15 cellular contexts compared by ENCODE assay signal in the genomic region with DNA sequence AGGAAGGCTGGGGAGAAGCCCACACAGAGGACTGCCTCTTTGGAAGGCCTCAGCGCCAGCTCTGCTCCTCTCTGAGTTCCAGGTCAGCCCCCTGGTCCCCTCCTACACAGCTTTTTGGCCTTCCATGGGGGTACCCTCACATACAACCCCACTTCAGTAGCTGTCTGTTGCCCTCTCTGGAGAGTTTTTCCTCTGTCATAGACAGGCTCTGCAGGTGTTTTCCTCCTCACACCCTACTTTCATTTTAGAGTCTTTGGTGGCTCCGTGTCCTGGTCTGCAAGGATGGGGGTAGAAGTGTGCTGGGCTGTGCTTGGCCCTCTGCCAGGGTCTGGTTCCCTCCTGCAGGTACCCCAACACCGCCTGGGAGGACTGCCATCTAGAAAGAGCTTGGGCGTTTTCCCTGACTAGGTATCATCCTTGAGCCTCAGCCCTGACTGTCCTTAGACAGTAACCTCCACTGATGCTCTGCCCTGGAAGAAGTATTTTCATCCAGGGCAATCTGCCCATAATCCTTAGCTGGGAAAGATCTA. TPM values are rescaled to one million over a fixed set of nuclear protein-coding genes. Genes with fewer than 3 reads are reported as not detected.
DNase-seq lines count a peak whose midpoint lies in the region; ATAC-seq and TF ChIP-seq lines count a peak whose summit lies in the region.
"Had no signal": no experiment of that assay in that cellular context is flagged by ENCODE, and none has a peak within 500 bp of the region (broad histone marks: within the 10 kb centered on the region; RNA-seq: fewer than 3 reads in every experiment).

No MANE protein-coding gene starts in this region.

- H3K27ac ChIP-seq in CD4-positive, CD25-positive, alpha-beta regulatory T cell (ENCODE audit: insufficient read depth, low read length, poor library complexity, severe bottlenecking) = no peak overlapping the region
- no peak overlapping the region for H3K27ac ChIP-seq in HCT116 (ENCODE audit: low read depth, low read length)
- no peak overlapping the region for H3K27ac ChIP-seq in osteoblast (ENCODE audit: low read depth, low read length)
- H3K27ac ChIP-seq in sigmoid colon = no peak overlapping the region

- no peaks in the 10 kb centered on the region for H3K36me3 ChIP-seq in CD4-positive, CD25-positive, alpha-beta regulatory T cell (ENCODE audit: control insufficient read depth, insufficient read depth, low read length)
- H3K36me3 ChIP-seq in HCT116 (ENCODE audit: control insufficient read depth in 1 of 2, insufficient read depth in 2 of 2, low read length in 2 of 2) (no peaks in the 10 kb centered on the region), osteoblast (ENCODE audit: insufficient read depth, low read length) (no peaks in the 10 kb centered on the region), sigmoid colon (peaks cover 0 to 4% (median 0%) of the 10 kb centered on the region in 4 donors)

- RAD21 ChIA-PET in HCT116 (lab: Charles Lee; ENCODE audit: low non-redundant PET in 1 of 2, low total read pairs in 2 of 2, uncharacterized antibody in 2 of 2, unreplicated experiment in 2 of 2) = no interaction called here

- 74 to 84% methylated on average over 4 of the region's 4 CpGs for WGBS in sigmoid colon, 2 donors

- POLR2A ChIA-PET in HCT116 (lab: Charles Lee) = no interaction called here

- H3K9ac ChIP-seq in HCT116 (ENCODE audit: low read length) = no peak overlapping the region

- peaks cover 0 to 2% (median 0%) of the 10 kb centered on the region in 7 donors for H3K9me3 Mint-ChIP-seq in CD4-positive, CD25-positive, alpha-beta regulatory T cell
- H3K9me3 Mint-ChIP-seq in effector memory CD8-positive, alpha-beta T cell = no peaks in the 10 kb centered on the region

- no peaks in the 10 kb centered on the region for H3K9me3 ChIP-seq in CD4-positive, CD25-positive, alpha-beta regulatory T cell (ENCODE audit: control insufficient read depth in 2 of 2, low read length in 2 of 2)
- H3K9me3 ChIP-seq in HCT116 (ENCODE audit: control insufficient read depth in 1 of 2, insufficient read depth in 1 of 2, low read depth in 1 of 2, low read length in 2 of 2) = no peaks in the 10 kb centered on the region
- H3K9me3 ChIP-seq in osteoblast (ENCODE audit: low read depth, low read length) = no peaks in the 10 kb centered on the region
- H3K9me3 ChIP-seq in sigmoid colon = no peaks in the 10 kb centered on the region

- intact Hi-C loops in HCT116 (cut with micrococcal nuclease) (no loop called here), sigmoid colon (cut with DNase I) (no loop called here)

- H3K79me2 ChIP-seq in HCT116 (ENCODE audit: insufficient read depth, low read length) (no peaks in the 10 kb centered on the region), osteoblast (ENCODE audit: insufficient read depth, low read length) (no peaks in the 10 kb centered on the region)

- H3K27me3 Mint-ChIP-seq in CD4-positive, CD25-positive, alpha-beta regulatory T cell = peaks cover 35% of the 10 kb centered on the region
- H3K27me3 Mint-ChIP-seq in effector memory CD8-positive, alpha-beta T cell = peaks cover 29 to 63% of the 10 kb centered on the region in 2 donors

- H3K9me2 ChIP-seq in HCT116 (ENCODE audit: insufficient read depth) = no peaks in the 10 kb centered on the region

- BruUV-seq in HCT116 (replicated peaks; lab: Mats Ljungman, UMichigan) = no TSS peak

- no peak overlapping the region for H2AFZ ChIP-seq in HCT116 (ENCODE audit: low read depth, low read length, poor library complexity, severe bottlenecking)
- no peak overlapping the region for H2AFZ ChIP-seq in osteoblast (ENCODE audit: low read length)

- peaks cover 4 to 40% (median 25%) of the 10 kb centered on the region in 4 donors for H3K4me1 Mint-ChIP-seq in CD4-positive, CD25-positive, alpha-beta regulatory T cell
- H3K4me1 Mint-ChIP-seq in effector memory CD8-positive, alpha-beta T cell (ENCODE audit: low read depth in 2 of 2) = peaks cover 8 to 15% of the 10 kb centered on the region in 2 donors

- peaks cover 39% of the 10 kb centered on the region for H3K4me1 ChIP-seq in CD4-positive, CD25-positive, alpha-beta regulatory T cell (ENCODE audit: control insufficient read depth, insufficient read depth, low read length, poor library complexity, severe bottlenecking)
- H3K4me1 ChIP-seq in HCT116 (ENCODE audit: control insufficient read depth in 1 of 2, insufficient read depth in 2 of 2, low read length in 2 of 2) (peaks cover 48 to 86% of the 10 kb centered on the region in 2 experiments), osteoblast (ENCODE audit: insufficient read depth, low read length) (peaks cover 5% of the 10 kb centered on the region), sigmoid colon (peaks cover 0 to 31% (median 25%) of the 10 kb centered on the region in 4 donors)

- peaks cover 9% of the 10 kb centered on the region for H3K27me3 ChIP-seq in CD4-positive, CD25-positive, alpha-beta regulatory T cell (ENCODE audit: control insufficient read depth, insufficient read depth, low read length)
- H3K27me3 ChIP-seq in HCT116 (ENCODE audit: insufficient read depth, low read length) (no peaks in the 10 kb centered on the region), osteoblast (ENCODE audit: insufficient read depth, low read length) (peaks cover 42% of the 10 kb centered on the region), sigmoid colon (peaks cover 0 to 20% (median 0%) of the 10 kb centered on the region in 3 donors)

- no peak for TF ChIP-seq EP300 in sigmoid colon (IDR thresholded peaks at IDR 0.05)

- CTCF ChIA-PET in HCT116 (lab: Charles Lee) = interaction anchor here (1.4 kb wide), 1 partner anchor 27 kb away, joined by 3 read pairs; no protein-coding TSS in a partner anchor

- no peak for ATAC-seq in CD4-positive, CD25-positive, alpha-beta regulatory T cell (ENCODE audit: low read depth in 2 of 2)
- no peak for ATAC-seq in HCT116
- ATAC-seq in effector memory CD8-positive, alpha-beta T cell (replicated peaks) = no peak
- no peak for ATAC-seq in HG03025 (IDR thresholded peaks at IDR 0.05; ENCODE audit: low FRiP score, unreplicated experiment)

- no peaks in the 10 kb centered on the region for H4K20me1 ChIP-seq in HCT116 (ENCODE audit: insufficient read depth)
- peaks cover 8% of the 10 kb centered on the region for H4K20me1 ChIP-seq in osteoblast (ENCODE audit: insufficient read depth, low read length)

- TF ChIP-seq POLR2A in HCT116 (IDR thresholded peaks at IDR 0.05; ENCODE audit: borderline replicate concordance, extremely low read depth, insufficient read depth, insufficient read length) = no peak
- TF ChIP-seq POLR2A in sigmoid colon (IDR thresholded peaks at IDR 0.05) = no peak

- TF ChIP-seq CTCF in HCT116 (IDR thresholded peaks at IDR 0.05 in 2 of 3, conservative IDR thresholded peaks at IDR 0.05 in 1 of 3; ENCODE audit: borderline replicate concordance in 1 of 3, insufficient read depth in 1 of 3, low read depth in 2 of 3, low read length in 2 of 3) (no peak), osteoblast (IDR thresholded peaks at IDR 0.05; ENCODE audit: extremely low read depth, low read depth, low read length) (no peak), sigmoid colon (IDR thresholded peaks at IDR 0.05) (no peak)

- H3K27ac Mint-ChIP-seq in CD4-positive, CD25-positive, alpha-beta regulatory T cell = no peak overlapping the region
- no peak overlapping the region for H3K27ac Mint-ChIP-seq in effector memory CD8-positive, alpha-beta T cell

- H3K4me2 ChIP-seq in HCT116 (ENCODE audit: low read length) (peak overlapping the region; percentile 68), osteoblast (ENCODE audit: insufficient read depth, low read length) (no peak overlapping the region)

- peak overlapping the region in 3 of 4 donors; percentile 32 to 76 (median 40) for H3K4me3 Mint-ChIP-seq in CD4-positive, CD25-positive, alpha-beta regulatory T cell
- H3K4me3 Mint-ChIP-seq in effector memory CD8-positive, alpha-beta T cell = peak overlapping the region; percentile 74 to 75

- H3K36me3 Mint-ChIP-seq in CD4-positive, CD25-positive, alpha-beta regulatory T cell = no peaks in the 10 kb centered on the region
- no peaks in the 10 kb centered on the region for H3K36me3 Mint-ChIP-seq in effector memory CD8-positive, alpha-beta T cell (ENCODE audit: insufficient read depth)

- no peak for TF ChIP-seq RAD21 in HCT116 (IDR thresholded peaks at IDR 0.05; ENCODE audit: low read depth)

- DNase-seq in CD4-positive, CD25-positive, alpha-beta regulatory T cell = no peak
- DNase-seq in HCT116 (ENCODE audit: low read depth, low spot score) (no peak), osteoblast (ENCODE audit: insufficient read length, low spot score, missing footprints) (peak; percentile 69), sigmoid colon (no peak)
- DNase-seq in effector memory CD8-positive, alpha-beta T cell = no peak
- no peak for DNase-seq in stimulated activated naive CD4-positive, alpha-beta T cell treated with Interleukin-2 at 50 U/mL for 16 hours (lab: John Stamatoyannopoulos, UW)
- DNase-seq: ACHN, C1 segment of cervical spinal cord, DMS53, GF-D8, IMR-90 had no signal

- no peak overlapping the region for H3K4me3 ChIP-seq in CD4-positive, CD25-positive, alpha-beta regulatory T cell (ENCODE audit: low read depth, low read length)
- H3K4me3 ChIP-seq in HCT116 (replicated peaks in 1 of 2; ENCODE audit: low read depth in 1 of 2, low read length in 2 of 2) (no peak overlapping the region), osteoblast (ENCODE audit: insufficient read depth, low read length) (no peak overlapping the region), sigmoid colon (no peak overlapping the region)

TF ChIP-seq in HCT116, 20 proteins besides CTCF, POLR2A, EP300 and RAD21 (continues in another document):
- TF ChIP-seq TCF7L2 (IDR thresholded peaks at IDR 0.05; ENCODE audit: borderline replicate concordance, extremely low read depth, insufficient read depth, insufficient read length) = no peak
- TF ChIP-seq ZFX (IDR thresholded peaks at IDR 0.05) = no peak
- TF ChIP-seq JUND (IDR thresholded peaks at IDR 0.05) = no peak

RNA-seq across cellular contexts. Expression of gene ZDHHC22, which starts 15.1 kb away (rescaled TPM):
- not detected for total RNA-seq in CD4-positive, CD25-positive, alpha-beta regulatory T cell
- not detected for polyA plus RNA-seq in CD4-positive, CD25-positive, alpha-beta regulatory T cell
- 0.10 TPM for total RNA-seq in HCT116 (2021; ENCODE audit: unreplicated experiment)
- 0.04 and 0.13 TPM in 2 replicates for polyA plus RNA-seq in HCT116 (2012)
- total RNA-seq in osteoblast = not detected in 2 replicates
- total RNA-seq in sigmoid colon = 1 to 10 TPM in 2 of 4 donors, under 1 TPM in 2; 0.49 to 1.9 (median 1.0) TPM
- polyA plus RNA-seq in sigmoid colon = under 1 TPM in 1 of 3 donors, not detected in 2; 0.67 TPM
- total RNA-seq: A172, H4, HT-29, IMR-90 had no signal
- polyA plus RNA-seq: IMR-90 had no signal

RNA-seq across cellular contexts. Expression of gene CIPC, which starts 28.5 kb away (rescaled TPM):
- total RNA-seq in CD4-positive, CD25-positive, alpha-beta regulatory T cell = 12.3 TPM
- polyA plus RNA-seq in CD4-positive, CD25-positive, alpha-beta regulatory T cell = 10 to 100 TPM; 11.4 to 14.2 (median 12.5) TPM
- total RNA-seq in HCT116 (2021; ENCODE audit: unreplicated experiment) = 20.6 TPM
- 7.4 and 8.7 TPM in 2 replicates for polyA plus RNA-seq in HCT116 (2012)
- 15.9 and 16.6 TPM in 2 replicates for total RNA-seq in osteoblast
- 10 to 100 TPM; 59.7 to 96.1 (median 77.7) TPM for total RNA-seq in sigmoid colon
- polyA plus RNA-seq in sigmoid colon = 10 to 100 TPM; 14.8 to 21.0 (median 18.0) TPM

RNA-seq across cellular contexts. Expression of gene TMEM63C, which starts 55.1 kb away (rescaled TPM):
- total RNA-seq in CD4-positive, CD25-positive, alpha-beta regulatory T cell = 1.2 TPM
- polyA plus RNA-seq in CD4-positive, CD25-positive, alpha-beta regulatory T cell = not detected
- total RNA-seq in HCT116 (2021; ENCODE audit: unreplicated experiment) (5.7 TPM), osteoblast (0.72 TPM in 1 of 2 replicates, not detected in the other), sigmoid colon (1 to 10 TPM in 3 of 4 donors, under 1 TPM in 1; 0.28 to 2.1 (median 1.2) TPM)
- polyA plus RNA-seq in HCT116 (2012) = 4.9 and 5.4 TPM in 2 replicates
- polyA plus RNA-seq in sigmoid colon = 1 to 10 TPM; 1.8 to 6.5 (median 5.5) TPM
- polyA plus RNA-seq: IMR-90 had no signal
